ENCODE assay signal across 23 cellular contexts in genomic region chr19:28615966-28616365, GRCh38.
"Had no signal": no experiment of that assay in that cellular context is flagged by ENCODE, and none has a peak within 500 bp of the region (broad histone marks: within the 10 kb centered on the region; RNA-seq: fewer than 3 reads in every experiment).

No MANE protein-coding gene starts in this region.

- H3K27ac ChIP-seq: colonic mucosa, epithelial cell of prostate, foreskin keratinocyte, gastroesophageal sphincter, heart left ventricle, hepatocyte, left lung, lower lobe of right lung had no signal

- H3K4me3 ChIP-seq: colonic mucosa, gastroesophageal sphincter, heart left ventricle, hepatocyte, left lung, lower lobe of right lung, mucosa of descending colon had no signal

- DNase-seq: colonic mucosa; cortex of kidney; effector CD8-positive, alpha-beta T cell; effector memory CD8-positive, alpha-beta T cell; endodermal cell; erythroblast; foreskin keratinocyte; heart left ventricle; hypothalamus; immature natural killer cell; left cardiac atrium; left lung; left ventricle myocardium superior; lower lobe of right lung; mesenchymal stem cell; mucosa of descending colon; naive B cell; naive thymus-derived CD8-positive, alpha-beta T cell had no signal

- H3K4me3 Mint-ChIP-seq: dendritic cell treated with granulocyte-macrophage colony-stimulating factor and Interleukin-4, amounts not matched to agents 40 ng/mL and 50 ng/mL, for 4 days; effector memory CD8-positive, alpha-beta T cell; endodermal cell; immature natural killer cell; mesothelial cell of epicardium; naive B cell; naive thymus-derived CD8-positive, alpha-beta T cell had no signal

- H3K4me1 Mint-ChIP-seq: endodermal cell; immature natural killer cell; mesothelial cell of epicardium; naive B cell; naive thymus-derived CD8-positive, alpha-beta T cell had no signal

- H2AFZ ChIP-seq: hepatocyte had no signal

- H3K79me2 ChIP-seq: hepatocyte had no signal

- H3K9me3 ChIP-seq: colonic mucosa had no signal

- H3K4me2 ChIP-seq: hepatocyte had no signal

- H3K27me3 ChIP-seq: colonic mucosa, foreskin keratinocyte, gastroesophageal sphincter, heart left ventricle, hepatocyte, left lung had no signal

- H3K36me3 Mint-ChIP-seq: mesothelial cell of epicardium had no signal

- H3K4me1 ChIP-seq: colonic mucosa, foreskin keratinocyte, gastroesophageal sphincter, heart left ventricle, left lung, lower lobe of right lung had no signal

- H3K36me3 ChIP-seq: colonic mucosa, gastroesophageal sphincter, heart left ventricle, left lung, lower lobe of right lung had no signal

- H3K27me3 Mint-ChIP-seq: dendritic cell treated with granulocyte-macrophage colony-stimulating factor and Interleukin-4, amounts not matched to agents 40 ng/mL and 50 ng/mL, for 4 days; effector memory CD8-positive, alpha-beta T cell had no signal

- H3K27ac Mint-ChIP-seq: dendritic cell treated with granulocyte-macrophage colony-stimulating factor and Interleukin-4, amounts not matched to agents 40 ng/mL and 50 ng/mL, for 4 days; effector memory CD8-positive, alpha-beta T cell; endodermal cell; immature natural killer cell; mesothelial cell of epicardium; naive B cell; naive thymus-derived CD8-positive, alpha-beta T cell had no signal
